8 cellular contexts compared by ENCODE assay signal in genomic region chr17:29584452-29585079, GRCh38. TPM values are rescaled to one million over a fixed set of nuclear protein-coding genes. Genes with fewer than 3 reads are reported as not detected.
DNase-seq lines count a peak whose midpoint lies in the region; ATAC-seq and TF ChIP-seq lines count a peak whose summit lies in the region.

No MANE protein-coding gene starts in this region.

- peaks cover 50% of the 10 kb centered on the region for H3K4me1 ChIP-seq in CD4-positive, CD25-positive, alpha-beta regulatory T cell (ENCODE audit: control insufficient read depth, insufficient read depth, low read length, poor library complexity, severe bottlenecking)
- H3K4me1 ChIP-seq in OCI-LY7 (ENCODE audit: insufficient read depth, low read length, poor library complexity, severe bottlenecking) (peaks cover 53% of the 10 kb centered on the region), endodermal cell (ENCODE audit: control insufficient read depth, insufficient read depth, low read length) (peaks cover 13% of the 10 kb centered on the region), neural progenitor cell (peaks cover 32% of the 10 kb centered on the region)

- H3K9me3 Mint-ChIP-seq in CD4-positive, CD25-positive, alpha-beta regulatory T cell, result peaks cover 0 to 1% (median 0%) of the 10 kb centered on the region in 7 donors
- no peaks in the 10 kb centered on the region for H3K9me3 Mint-ChIP-seq in endodermal cell
- no peaks in the 10 kb centered on the region for H3K9me3 Mint-ChIP-seq in neural progenitor cell
- no peaks in the 10 kb centered on the region for H3K9me3 Mint-ChIP-seq in progenitor cell of endocrine pancreas (ENCODE audit: low read depth)

- H3K4me1 Mint-ChIP-seq in CD4-positive, CD25-positive, alpha-beta regulatory T cell, result peaks cover 11 to 63% (median 34%) of the 10 kb centered on the region in 4 donors
- H3K4me1 Mint-ChIP-seq in endodermal cell (peaks cover 14% of the 10 kb centered on the region), neural progenitor cell (peaks cover 29% of the 10 kb centered on the region), progenitor cell of endocrine pancreas (ENCODE audit: low read depth) (peaks cover 15% of the 10 kb centered on the region)

- H3K4me2 ChIP-seq in OCI-LY7 (ENCODE audit: low read length) (peak overlapping the region; percentile 58), neural progenitor cell (peak overlapping the region; percentile 60)

- no peak for DNase-seq in CD4-positive, CD25-positive, alpha-beta regulatory T cell
- peak; percentile 45 for DNase-seq in OCI-LY7 (ENCODE audit: low spot score)
- DNase-seq in endodermal cell, result peak; percentile 53
- DNase-seq in neural progenitor cell (ENCODE audit: low spot score), result no peak
- no peak for DNase-seq in omental fat pad (ENCODE audit: low spot score)
- DNase-seq in epidermal melanocyte (ENCODE audit: insufficient read length, low spot score), result no peak
- no peak for DNase-seq in progenitor cell of endocrine pancreas (ENCODE audit: low spot score, unreplicated experiment)

- H3K27me3 Mint-ChIP-seq in CD4-positive, CD25-positive, alpha-beta regulatory T cell, result no peaks in the 10 kb centered on the region
- H3K27me3 Mint-ChIP-seq in endodermal cell (ENCODE audit: insufficient read depth), result peaks cover 7% of the 10 kb centered on the region
- peaks cover 5% of the 10 kb centered on the region for H3K27me3 Mint-ChIP-seq in neural progenitor cell (ENCODE audit: insufficient read depth, low read depth)
- no peaks in the 10 kb centered on the region for H3K27me3 Mint-ChIP-seq in progenitor cell of endocrine pancreas

- no TSS peak for BruUV-seq in OCI-LY7 (replicated peaks; lab: Mats Ljungman, UMichigan)

- H3K36me3 ChIP-seq in CD4-positive, CD25-positive, alpha-beta regulatory T cell (ENCODE audit: control insufficient read depth, insufficient read depth, low read length), result peaks cover 18% of the 10 kb centered on the region
- peaks cover 31% of the 10 kb centered on the region for H3K36me3 ChIP-seq in OCI-LY7 (ENCODE audit: insufficient read depth, low read length)
- peaks cover 24% of the 10 kb centered on the region for H3K36me3 ChIP-seq in endodermal cell (ENCODE audit: control insufficient read depth, insufficient read depth, low read length)
- H3K36me3 ChIP-seq in neural progenitor cell, result no peaks in the 10 kb centered on the region

- no peaks in the 10 kb centered on the region for H3K9me2 ChIP-seq in OCI-LY7 (ENCODE audit: insufficient read depth, low read length)

- TF ChIP-seq CTCF in OCI-LY7 (conservative IDR thresholded peaks at IDR 0.05; ENCODE audit: low read length), result no peak
- no peak for TF ChIP-seq CTCF in endodermal cell (conservative IDR thresholded peaks at IDR 0.05)
- no peak for TF ChIP-seq CTCF in neural progenitor cell (IDR thresholded peaks at IDR 0.05)
- TF ChIP-seq CTCF in omental fat pad (IDR thresholded peaks at IDR 0.05), result no peak
- TF ChIP-seq CTCF in progenitor cell of endocrine pancreas (IDR thresholded peaks at IDR 0.05; ENCODE audit: unreplicated experiment), result no peak

- POLR2A ChIA-PET in OCI-LY7 (lab: Charles Lee), result interaction anchor here (0.7 kb wide), 1 partner anchor 16 kb away, joined by 3 read pairs; no protein-coding TSS in a partner anchor

- H4K20me1 ChIP-seq in OCI-LY7 (ENCODE audit: insufficient read depth, low read length) (peaks cover 5% of the 10 kb centered on the region; the same call in 1 of the 2 replicates), neural progenitor cell (ENCODE audit: low read depth) (peaks cover 79% of the 10 kb centered on the region)

- H3K27ac ChIP-seq in CD4-positive, CD25-positive, alpha-beta regulatory T cell (ENCODE audit: insufficient read depth, low read length, poor library complexity, severe bottlenecking), result no peak overlapping the region
- H3K27ac ChIP-seq in OCI-LY7 (ENCODE audit: low read depth, low read length, poor library complexity, severe bottlenecking) (peak overlapping the region; percentile 50), endodermal cell (ENCODE audit: low read depth, low read length) (no peak overlapping the region), neural progenitor cell (no peak overlapping the region)

- no peak overlapping the region for H3K9ac ChIP-seq in endodermal cell (ENCODE audit: extremely low read depth, low read length, poor library complexity, severe bottlenecking)
- H3K9ac ChIP-seq in neural progenitor cell, result no peak overlapping the region

- CTCF ChIA-PET in OCI-LY7 (lab: Charles Lee; ENCODE audit: unreplicated experiment), result interaction anchor here (0.6 kb wide), 1 partner anchor 14 kb away, joined by 3 read pairs; no protein-coding TSS in a partner anchor

- intact Hi-C loops in OCI-LY7 (cut with micrococcal nuclease; ENCODE audit: unreplicated experiment), result loop anchor here (5.0 kb wide), 1 partner anchor 33 kb away; no protein-coding TSS in a partner anchor

- H2AFZ ChIP-seq in OCI-LY7 (ENCODE audit: low read length) (no peak overlapping the region), neural progenitor cell (replicated peaks) (no peak overlapping the region)

- WGBS in endodermal cell (ENCODE audit: insufficient coverage in 1 of 2, insufficient read length in 1 of 2), 2 experiments, result 74 to 88% methylated on average over 8 to 12 of the region's 12 CpGs

- no peaks in the 10 kb centered on the region for H3K9me3 ChIP-seq in CD4-positive, CD25-positive, alpha-beta regulatory T cell (ENCODE audit: control insufficient read depth in 2 of 2, low read length in 2 of 2)
- no peaks in the 10 kb centered on the region for H3K9me3 ChIP-seq in OCI-LY7 (ENCODE audit: low read length)
- no peaks in the 10 kb centered on the region for H3K9me3 ChIP-seq in endodermal cell (ENCODE audit: control insufficient read depth, low read length)
- H3K9me3 ChIP-seq in neural progenitor cell (ENCODE audit: low read depth), result no peaks in the 10 kb centered on the region

- peaks cover 46% of the 10 kb centered on the region for H3K79me2 ChIP-seq in OCI-LY7 (ENCODE audit: insufficient read depth, low read depth, low read length)
- peaks cover 61% of the 10 kb centered on the region for H3K79me2 ChIP-seq in neural progenitor cell (ENCODE audit: low read depth)

- no peak overlapping the region for H3K4me3 ChIP-seq in CD4-positive, CD25-positive, alpha-beta regulatory T cell (ENCODE audit: low read depth, low read length)
- H3K4me3 ChIP-seq in OCI-LY7 (ENCODE audit: low read depth, low read length, poor library complexity, severe bottlenecking), result peak overlapping the region; percentile 36
- no peak overlapping the region for H3K4me3 ChIP-seq in endodermal cell (ENCODE audit: low read length)
- no peak overlapping the region for H3K4me3 ChIP-seq in neural progenitor cell

- H3K27ac Mint-ChIP-seq in CD4-positive, CD25-positive, alpha-beta regulatory T cell, result peak overlapping the region; percentile 32 to 82 (median 69)
- H3K27ac Mint-ChIP-seq in endodermal cell, result peak overlapping the region; percentile 68
- peak overlapping the region; percentile 68 for H3K27ac Mint-ChIP-seq in neural progenitor cell
- H3K27ac Mint-ChIP-seq in progenitor cell of endocrine pancreas, result no peak overlapping the region

- H3F3A ChIP-seq in neural progenitor cell (ENCODE audit: low read depth), result peaks cover 12% of the 10 kb centered on the region

- H3K4me3 Mint-ChIP-seq in CD4-positive, CD25-positive, alpha-beta regulatory T cell, result peak overlapping the region; percentile 21 to 91 (median 70)
- no peak overlapping the region for H3K4me3 Mint-ChIP-seq in endodermal cell
- H3K4me3 Mint-ChIP-seq in neural progenitor cell, result peak overlapping the region; percentile 43
- no peak overlapping the region for H3K4me3 Mint-ChIP-seq in progenitor cell of endocrine pancreas (ENCODE audit: low read depth)

- H3K36me3 Mint-ChIP-seq in CD4-positive, CD25-positive, alpha-beta regulatory T cell, result peaks cover 12% of the 10 kb centered on the region
- peaks cover 23% of the 10 kb centered on the region for H3K36me3 Mint-ChIP-seq in endodermal cell (ENCODE audit: low read depth)
- H3K36me3 Mint-ChIP-seq in neural progenitor cell, result peaks cover 4% of the 10 kb centered on the region
- H3K36me3 Mint-ChIP-seq in progenitor cell of endocrine pancreas (ENCODE audit: insufficient read depth), result peaks cover 8% of the 10 kb centered on the region

- no peaks in the 10 kb centered on the region for H3K27me3 ChIP-seq in CD4-positive, CD25-positive, alpha-beta regulatory T cell (ENCODE audit: control insufficient read depth, insufficient read depth, low read length)
- H3K27me3 ChIP-seq in endodermal cell (ENCODE audit: control insufficient read depth, insufficient read depth, low read length, poor library complexity, severe bottlenecking), result no peaks in the 10 kb centered on the region
- no peaks in the 10 kb centered on the region for H3K27me3 ChIP-seq in neural progenitor cell

- ATAC-seq in CD4-positive, CD25-positive, alpha-beta regulatory T cell (ENCODE audit: low read depth in 2 of 2), result no peak
- ATAC-seq in omental fat pad (ENCODE audit: low FRiP score) (no peak), HG03432 (IDR thresholded peaks at IDR 0.05; ENCODE audit: unreplicated experiment) (no peak)

RNA-seq across cellular contexts. Expression of gene GIT1, which starts 4.9 kb away (rescaled TPM):
- total RNA-seq in CD4-positive, CD25-positive, alpha-beta regulatory T cell, result 41.5 TPM
- polyA plus RNA-seq in CD4-positive, CD25-positive, alpha-beta regulatory T cell, result 1 to 10 TPM; 5.5 to 9.2 (median 6.4) TPM
- total RNA-seq in OCI-LY7 (2014; rRNA removed; shearing (Covaris generic)), result 38.8 and 44.3 TPM in 2 replicates
- total RNA-seq in OCI-LY7 (2022) (60.2 and 69.6 TPM in 2 replicates), endodermal cell (10 to 100 TPM; 45.0 to 61.8 TPM), neural progenitor cell (ENCODE audit: low replicate concordance) (17.6 and 51.0 TPM in 2 replicates), omental fat pad (10 to 100 TPM; 24.4 to 73.6 (median 37.3) TPM), progenitor cell of endocrine pancreas (51.6 and 54.9 TPM in 2 replicates)
- 47.1 TPM for polyA plus RNA-seq in endodermal cell (2013, experiment 1 of 2)
- 48.9 TPM for polyA plus RNA-seq in endodermal cell (2013, experiment 2 of 2)

RNA-seq across cellular contexts. Expression of gene ANKRD13B, which starts 8.4 kb away (rescaled TPM):
- 5.9 TPM for total RNA-seq in CD4-positive, CD25-positive, alpha-beta regulatory T cell
- polyA plus RNA-seq in CD4-positive, CD25-positive, alpha-beta regulatory T cell, result under 1 TPM in 2 of 4 donors, not detected in 2; 0.05 to 0.18 TPM
- 17.8 and 22.8 TPM in 2 replicates for total RNA-seq in OCI-LY7 (2014; rRNA removed; shearing (Covaris generic))
- 30.5 and 32.8 TPM in 2 replicates for total RNA-seq in OCI-LY7 (2022)
- 1 to 10 TPM; 2.2 to 2.6 TPM for total RNA-seq in endodermal cell
- polyA plus RNA-seq in endodermal cell (2013, experiment 1 of 2), result 36.5 TPM
- 28.4 TPM for polyA plus RNA-seq in endodermal cell (2013, experiment 2 of 2)
- 2.8 and 24.0 TPM in 2 replicates for total RNA-seq in neural progenitor cell (ENCODE audit: low replicate concordance)
- total RNA-seq in omental fat pad, result 10 to 100 TPM in 3 of 4 donors, 1 to 10 TPM in 1; 9.2 to 18.3 (median 13.2) TPM
- total RNA-seq in progenitor cell of endocrine pancreas, result 22.8 and 27.5 TPM in 2 replicates

RNA-seq across cellular contexts. Expression of gene TP53I13, which starts 16.1 kb away (rescaled TPM):
- total RNA-seq in CD4-positive, CD25-positive, alpha-beta regulatory T cell, result 87.4 TPM
- polyA plus RNA-seq in CD4-positive, CD25-positive, alpha-beta regulatory T cell, result 10 to 100 TPM; 22.2 to 36.4 (median 26.2) TPM
- total RNA-seq in OCI-LY7 (2014; rRNA removed; shearing (Covaris generic)), result 27.5 and 30.9 TPM in 2 replicates
- 20.8 and 26.5 TPM in 2 replicates for total RNA-seq in OCI-LY7 (2022)
- 10 to 100 TPM; 21.7 to 31.0 TPM for total RNA-seq in endodermal cell
- polyA plus RNA-seq in endodermal cell (2013, experiment 1 of 2), result 34.6 TPM
- 33.7 TPM for polyA plus RNA-seq in endodermal cell (2013, experiment 2 of 2)
- 9.2 and 47.0 TPM in 2 replicates for total RNA-seq in neural progenitor cell (ENCODE audit: low replicate concordance)
- total RNA-seq in omental fat pad, result 100 to 1,000 TPM in 1 of 4 donors, 10 to 100 TPM in 3; 65.0 to 122 (median 72.6) TPM
- total RNA-seq in progenitor cell of endocrine pancreas, result 39.7 and 40.2 TPM in 2 replicates

RNA-seq across cellular contexts. Expression of gene ABHD15, which starts 17.7 kb away (rescaled TPM):
- 9.9 TPM for total RNA-seq in CD4-positive, CD25-positive, alpha-beta regulatory T cell
- 1 to 10 TPM; 6.2 to 9.2 (median 7.4) TPM for polyA plus RNA-seq in CD4-positive, CD25-positive, alpha-beta regulatory T cell
- 7.7 and 8.5 TPM in 2 replicates for total RNA-seq in OCI-LY7 (2014; rRNA removed; shearing (Covaris generic))
- total RNA-seq in OCI-LY7 (2022) (13.9 and 15.3 TPM in 2 replicates), endodermal cell (1 to 10 TPM; 1.4 to 2.1 TPM), neural progenitor cell (ENCODE audit: low replicate concordance) (2.5 and 5.0 TPM in 2 replicates), omental fat pad (10 to 100 TPM; 21.6 to 55.2 (median 25.2) TPM), progenitor cell of endocrine pancreas (5.3 and 5.4 TPM in 2 replicates)
- 1.9 TPM for polyA plus RNA-seq in endodermal cell (2013, experiment 1 of 2)
- polyA plus RNA-seq in endodermal cell (2013, experiment 2 of 2), result 1.4 TPM

RNA-seq across cellular contexts. Expression of gene CORO6, which starts 38.1 kb away (rescaled TPM):
- total RNA-seq in CD4-positive, CD25-positive, alpha-beta regulatory T cell, result 4.3 TPM
- polyA plus RNA-seq in CD4-positive, CD25-positive, alpha-beta regulatory T cell, result under 1 TPM in 3 of 4 donors, not detected in 1; 0.15 to 0.52 (median 0.38) TPM
- total RNA-seq in OCI-LY7 (2014; rRNA removed; shearing (Covaris generic)), result 3.9 and 5.9 TPM in 2 replicates
- total RNA-seq in OCI-LY7 (2022), result 6.2 and 7.5 TPM in 2 replicates
- under 1 TPM; 0.86 to 1.00 TPM for total RNA-seq in endodermal cell
- polyA plus RNA-seq in endodermal cell (2013, experiment 1 of 2), result 6.2 TPM
- polyA plus RNA-seq in endodermal cell (2013, experiment 2 of 2), result 5.3 TPM
- total RNA-seq in neural progenitor cell (ENCODE audit: low replicate concordance), result 3.9 and 6.2 TPM in 2 replicates
- 10 to 100 TPM; 10.7 to 45.9 (median 14.1) TPM for total RNA-seq in omental fat pad
- 0.27 TPM in 1 of 2 replicates, not detected in the other for total RNA-seq in progenitor cell of endocrine pancreas

Comparison
In these comparisons a context has a peak if more than half of its experiments do, and no peak if none do; other contexts are left out.
1. DNase-seq: peak in OCI-LY7 (single experiment) and endodermal cell (single experiment); none in CD4-positive, CD25-positive, alpha-beta regulatory T cell (0 of 3), neural progenitor cell (single experiment), omental fat pad (single experiment), epidermal melanocyte (single experiment) and progenitor cell of endocrine pancreas (single experiment).
2. H3K4me3 Mint-ChIP-seq: peak in CD4-positive, CD25-positive, alpha-beta regulatory T cell (4 of 4) and neural progenitor cell (single experiment); none in endodermal cell (single experiment) and progenitor cell of endocrine pancreas (single experiment).